ENCODE assay signal across 9 cellular contexts in genomic region chr6:27864906-27865883, GRCh38. TPM values are rescaled to one million over a fixed set of nuclear protein-coding genes. Genes with fewer than 3 reads are reported as not detected.
DNase-seq lines count a peak whose midpoint lies in the region; ATAC-seq, FAIRE-seq and TF ChIP-seq lines count a peak whose summit lies in the region.
"Had no signal": no experiment of that assay in that cellular context is flagged by ENCODE, and none has a peak within 500 bp of the region (broad histone marks: within the 10 kb centered on the region; RNA-seq: fewer than 3 reads in every experiment).

No MANE protein-coding gene starts in this region.

- ATAC-seq in RWPE2 (ENCODE audit: low read depth): peak; percentile 45
- peak; percentile 64 for ATAC-seq in foreskin keratinocyte

- H3K9me3 Mint-ChIP-seq in neural crest cell: peaks cover 10% of the 10 kb centered on the region

- H3K36me3 ChIP-seq in RWPE2 (ENCODE audit: low read depth): no peaks in the 10 kb centered on the region
- H3K36me3 ChIP-seq in transverse colon: no peaks in the 10 kb centered on the region

- H3K4me3 ChIP-seq in RWPE2 (ENCODE audit: severe bottlenecking): peak overlapping the region; percentile 47
- peak overlapping the region; percentile 37 to 88 (median 71) for H3K4me3 ChIP-seq in transverse colon

- in situ Hi-C loops in transverse colon (cut with MboI; ENCODE audit: low pct_ligation_motif_present in 1 of 4, low pct_unique_long_range_greater_than_20kb in 1 of 4, low sequenced_read_pairs in 3 of 4): loop anchor here in 1 of 4 donors (25.0 kb wide), 1 partner anchor 1278 kb away; the partner anchor contains the start of gene ABT1

- H3K27me3 ChIP-seq in RWPE2 (ENCODE audit: insufficient read depth, poor library complexity, severe bottlenecking) (no peaks in the 10 kb centered on the region), foreskin keratinocyte (no peaks in the 10 kb centered on the region), transverse colon (peaks cover 33% of the 10 kb centered on the region)

- DNase-seq in H54 (ENCODE audit: insufficient read length, low spot score) (peak; percentile 84), LoVo (ENCODE audit: low spot score) (peak; percentile 95), RWPE2 (ENCODE audit: low spot score) (peak; percentile 75), activated gamma-delta T cell treated with Interleukin-2 at 50 U/mL for 16 hours (peak; percentile 52), foreskin keratinocyte (peak; percentile 94 to 98), neural crest cell (ENCODE audit: low read depth, low spot score) (peak; percentile 57), transverse colon (peak; percentile 67)

- peak; percentile 81 for TF ChIP-seq POLR2A in H54 (IDR thresholded peaks at IDR 0.05; ENCODE audit: low read depth, low read length)
- peak; percentile 91 for TF ChIP-seq POLR2A in transverse colon (IDR thresholded peaks at IDR 0.05)

- peaks cover 12% of the 10 kb centered on the region for H3K36me3 Mint-ChIP-seq in neural crest cell (ENCODE audit: low read depth)

- H3K4me1 ChIP-seq in RWPE2 (ENCODE audit: insufficient read depth, poor library complexity, severe bottlenecking) (peaks cover 5% of the 10 kb centered on the region), foreskin keratinocyte (peaks cover 3% of the 10 kb centered on the region), transverse colon (peaks cover 7 to 36% (median 25%) of the 10 kb centered on the region in 4 donors)

- H3K27ac Mint-ChIP-seq in neural crest cell (ENCODE audit: unreplicated experiment): peak overlapping the region; percentile 99

- peaks cover 42% of the 10 kb centered on the region for H3K4me1 Mint-ChIP-seq in neural crest cell

- H3K27ac ChIP-seq in RWPE2 (ENCODE audit: poor library complexity, severe bottlenecking) (peak overlapping the region; percentile 92), foreskin keratinocyte (peak overlapping the region; percentile 85), transverse colon (peak overlapping the region; percentile 67 to 90 (median 80))

- peak; percentile 99 for FAIRE-seq in G401.6 (lab: Jason Lieb, UNC)
- FAIRE-seq in H54 (lab: Jason Lieb, UNC): peak; percentile 93

- WGBS in transverse colon (ENCODE audit: low coverage in 1 of 2), 2 donors: 0% methylated on average over 7 to 51 of the region's 58 CpGs

- H3K9me3 ChIP-seq in RWPE2 (ENCODE audit: severe bottlenecking) (no peaks in the 10 kb centered on the region), transverse colon (no peaks in the 10 kb centered on the region)

- intact Hi-C loops in transverse colon (cut with DNase I; ENCODE audit: low total_unique reads): no loop called here

- peak overlapping the region; percentile 95 for H3K4me3 Mint-ChIP-seq in neural crest cell

- peaks cover 18% of the 10 kb centered on the region for H3K27me3 Mint-ChIP-seq in neural crest cell (ENCODE audit: low read depth)

- TF ChIP-seq CTCF in RWPE2 (IDR thresholded peaks at IDR 0.05; ENCODE audit: poor library complexity, severe bottlenecking) (no peak), foreskin keratinocyte (conservative IDR thresholded peaks at IDR 0.05) (no peak), neural crest cell (conservative IDR thresholded peaks at IDR 0.05) (no peak), transverse colon (IDR thresholded peaks at IDR 0.05) (peak in 1 of 5 experiments; percentile 1)

- TF ChIP-seq EP300 in transverse colon (IDR thresholded peaks at IDR 0.05; ENCODE audit: low read depth): no peak

RNA-seq across cellular contexts. Expression of gene OR2B2, which starts 47.0 kb away (rescaled TPM):
- total RNA-seq in foreskin keratinocyte (not detected in 2 replicates), neural crest cell (not detected in 2 replicates), transverse colon (not detected)
- not detected in 2 replicates for polyA plus RNA-seq in foreskin keratinocyte
- total RNA-seq: subcutaneous adipose tissue had no signal

Comparison
In these comparisons a context has a peak if more than half of its experiments do, and no peak if none do; other contexts are left out.
1. Peak in every context shown above with its lines: DNase-seq, ATAC-seq, H3K4me3 ChIP-seq and H3K27ac ChIP-seq.